19 cellular contexts compared by ENCODE assay signal in the genomic region with DNA sequence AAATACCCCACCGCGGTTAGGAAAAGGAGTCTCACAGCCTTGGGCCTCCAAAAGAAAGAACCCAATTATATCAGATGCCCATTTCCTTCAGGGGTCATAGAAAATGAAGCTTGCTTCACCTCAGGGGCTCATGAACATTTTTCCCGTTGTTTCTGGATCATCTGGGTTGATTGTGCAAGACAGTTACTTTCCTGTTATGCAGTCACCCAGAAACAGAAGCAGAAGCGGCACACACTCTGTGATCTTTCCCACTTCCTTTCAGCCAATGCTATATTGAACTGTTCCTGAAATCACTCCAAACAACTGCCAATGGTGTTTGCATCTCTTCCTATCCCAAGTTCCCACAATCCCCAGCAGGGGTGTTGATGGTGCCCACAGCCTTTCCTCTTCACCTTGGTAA.
DNase-seq lines count a peak whose midpoint lies in the region; ATAC-seq and TF ChIP-seq lines count a peak whose summit lies in the region.
"Had no signal": no experiment of that assay in that cellular context is flagged by ENCODE, and none has a peak within 500 bp of the region (broad histone marks: within the 10 kb centered on the region; RNA-seq: fewer than 3 reads in every experiment).

No MANE protein-coding gene starts in this region.

- peaks cover 5% of the 10 kb centered on the region for H3K4me1 ChIP-seq in upper lobe of right lung
- H3K4me1 ChIP-seq: adrenal gland, breast epithelium had no signal

- no peak for TF ChIP-seq CTCF in upper lobe of right lung (IDR thresholded peaks at IDR 0.05)

- peak; percentile 38 for ATAC-seq in left colon
- peak; percentile 57 for ATAC-seq in upper lobe of right lung
- no peak for ATAC-seq in HG02588 (IDR thresholded peaks at IDR 0.05; ENCODE audit: unreplicated experiment)

- DNase-seq in SIG-M5 treated with dmso at 0.1 percent for 504 hours (lab: John Stamatoyannopoulos, UW; ENCODE audit: unreplicated experiment) (peak; percentile 14), SIG-M5 (lab: John Stamatoyannopoulos, UW) (no peak), amniotic epithelial cell (ENCODE audit: low read depth) (peak; percentile 46), left colon (no peak), upper lobe of right lung (no peak), LoVo (ENCODE audit: low spot score) (no peak), NCI-H2171 (lab: John Stamatoyannopoulos, UW) (no peak)
- DNase-seq: 8988T; activated CD4-positive, alpha-beta memory T cell treated with anti-CD3 and anti-CD28 coated beads for 36 hours; activated gamma-delta T cell treated with Interleukin-2 at 50 U/mL for 16 hours; NCI-H187; NCI-H2227 treated with DMSO at 0.1 percent for 48 hours; NCI-H748 treated with DMSO at 0.1 percent for 48 hours; PC-3; stimulated activated CD4-positive, alpha-beta T cell treated with anti-CD3 and anti-CD28 coated beads, Interleukin-4, amount 100 ng/mL, for 4 hours; trophoblast cell had no signal

- no peaks in the 10 kb centered on the region for H3K36me3 ChIP-seq in upper lobe of right lung
- H3K36me3 ChIP-seq: adrenal gland, breast epithelium had no signal

- no peak overlapping the region for H3K27ac ChIP-seq in upper lobe of right lung
- H3K27ac ChIP-seq: adrenal gland, breast epithelium had no signal

- H3K9me3 ChIP-seq in upper lobe of right lung: no peaks in the 10 kb centered on the region
- H3K9me3 ChIP-seq: adrenal gland, breast epithelium had no signal

- intact Hi-C loops in left colon (cut with DNase I, micrococcal nuclease) (no loop called here), upper lobe of right lung (cut with DNase I) (no loop called here)

- H3K4me3 ChIP-seq in upper lobe of right lung: no peak overlapping the region
- H3K4me3 ChIP-seq: adrenal gland, breast epithelium had no signal

- H3K27me3 ChIP-seq in upper lobe of right lung: no peaks in the 10 kb centered on the region
- H3K27me3 ChIP-seq: adrenal gland, breast epithelium had no signal

Comparison
In these comparisons a context has a peak if more than half of its experiments do, and no peak if none do; other contexts are left out.
1. DNase-seq: peak in SIG-M5 treated with dmso at 0.1 percent for 504 hours (single experiment) and amniotic epithelial cell (single experiment); none in SIG-M5 (single experiment), left colon (0 of 2), upper lobe of right lung (single experiment), LoVo (single experiment) and NCI-H2171 (single experiment).